In genomic region chrX:111101580-111101979, GRCh38 we compare ENCODE assay signal across 8 cellular contexts. TPM values are rescaled to one million over a fixed set of nuclear protein-coding genes. Genes with fewer than 3 reads are reported as not detected.
"Had no signal": no experiment of that assay in that cellular context is flagged by ENCODE, and none has a peak within 500 bp of the region (broad histone marks: within the 10 kb centered on the region; RNA-seq: fewer than 3 reads in every experiment).

No MANE protein-coding gene starts in this region.

- H3K9me3 Mint-ChIP-seq: GM23338, HFFc6, IgD-negative memory B cell had no signal

- H3K36me3 Mint-ChIP-seq: IgD-negative memory B cell had no signal

- H3K4me2 ChIP-seq: GM23338 had no signal

- H2AFZ ChIP-seq: GM23338 had no signal

- H3K4me3 ChIP-seq: GM23338, HAP-1 had no signal

- H3K27ac Mint-ChIP-seq: GM23338, HFFc6, IgD-negative memory B cell had no signal

- H3K9me3 ChIP-seq: HAP-1 had no signal

- H3K27ac ChIP-seq: HL-60 had no signal

- H3K4me3 Mint-ChIP-seq: GM23338, HFFc6, IgD-negative memory B cell had no signal

- DNase-seq: HFFc6, KBM-7 had no signal

RNA-seq across cellular contexts. Expression of gene PAK3, which starts 5.6 kb away (rescaled TPM):
- total RNA-seq: HepG2, HFFc6, HT1080 had no signal
- polyA plus RNA-seq: HepG2 had no signal
